Comparison of ENCODE assay signal across 8 cellular contexts in genomic region chrX:75522565-75523411, GRCh38. TPM values are rescaled to one million over a fixed set of nuclear protein-coding genes. Genes with fewer than 3 reads are reported as not detected.
DNase-seq lines count a peak whose midpoint lies in the region; ATAC-seq and TF ChIP-seq lines count a peak whose summit lies in the region.

Gene ZDHHC15 (minus strand): TSS chrX:75523037. CDS start chrX:75523024, 13 bp downstream.

- peak within 1 kb of the TSS; percentile 56 to 62 (median 60) for H3K4me3 ChIP-seq in esophagus muscularis mucosa

- intact Hi-C loops in esophagus muscularis mucosa (cut with DNase I), result loop anchor here (10.0 kb wide), 1 partner anchor 72 kb away; no protein-coding TSS in a partner anchor

- DNase-seq in DMS153 treated with DMSO at 0.1 percent for 48 hours (lab: John Stamatoyannopoulos, UW; ENCODE audit: unreplicated experiment) (peak; percentile 12), NCI-H345 treated with DMSO at 0.1 percent for 48 hours (lab: John Stamatoyannopoulos, UW; ENCODE audit: unreplicated experiment) (peak; percentile 36), esophagus muscularis mucosa (ENCODE audit: extremely low spot score) (peak; percentile 90), myocyte (ENCODE audit: low read depth) (peak; percentile 74), OCI-M2 (lab: John Stamatoyannopoulos, UW; ENCODE audit: unreplicated experiment) (no peak)
- DNase-seq in activated T-cell treated with anti-CD3 and anti-CD28 coated beads, Interleukin-2, amount 50 U/mL, for 48 hours, result peak; percentile 62 to 73
- peak; percentile 22 to 66 (median 28) for DNase-seq in stimulated activated naive CD4-positive, alpha-beta T cell (lab: John Stamatoyannopoulos, UW)

- no peak for ATAC-seq in HG02884 (IDR thresholded peaks at IDR 0.05; ENCODE audit: unreplicated experiment)

- peaks cover 0 to 3% (median 0%) of the 10 kb centered on the region in 4 donors for H3K27me3 ChIP-seq in esophagus muscularis mucosa

- H3K4me1 ChIP-seq in esophagus muscularis mucosa, result peaks cover 0 to 34% (median 19%) of the 10 kb centered on the region in 4 donors

- no peaks in the 10 kb centered on the region for H3K36me3 ChIP-seq in esophagus muscularis mucosa

- H3K9me3 ChIP-seq in esophagus muscularis mucosa, result no peaks in the 10 kb centered on the region

- TF ChIP-seq POLR2A in esophagus muscularis mucosa (IDR thresholded peaks at IDR 0.05; ENCODE audit: low read depth), result no peak

- no peak for TF ChIP-seq EP300 in esophagus muscularis mucosa (IDR thresholded peaks at IDR 0.05)

- 44% methylated on average over 27 of the region's 43 CpGs for WGBS in esophagus muscularis mucosa

- peak within 1 kb of the TSS; percentile 76 to 82 (median 78) for H3K27ac ChIP-seq in esophagus muscularis mucosa (replicated peaks in 1 of 4)

- TF ChIP-seq CTCF in esophagus muscularis mucosa (IDR thresholded peaks at IDR 0.05), result no peak

RNA-seq across cellular contexts. Expression of gene ZDHHC15, which starts in this region (rescaled TPM):
- total RNA-seq in esophagus muscularis mucosa (1 to 10 TPM; 2.0 to 5.4 (median 3.1) TPM), myocyte (0.99 and 2.0 TPM in 2 replicates)
- 2.0 TPM for polyA plus RNA-seq in myocyte (2012)
